ENCODE assay signal across 9 cellular contexts in the genomic region with DNA sequence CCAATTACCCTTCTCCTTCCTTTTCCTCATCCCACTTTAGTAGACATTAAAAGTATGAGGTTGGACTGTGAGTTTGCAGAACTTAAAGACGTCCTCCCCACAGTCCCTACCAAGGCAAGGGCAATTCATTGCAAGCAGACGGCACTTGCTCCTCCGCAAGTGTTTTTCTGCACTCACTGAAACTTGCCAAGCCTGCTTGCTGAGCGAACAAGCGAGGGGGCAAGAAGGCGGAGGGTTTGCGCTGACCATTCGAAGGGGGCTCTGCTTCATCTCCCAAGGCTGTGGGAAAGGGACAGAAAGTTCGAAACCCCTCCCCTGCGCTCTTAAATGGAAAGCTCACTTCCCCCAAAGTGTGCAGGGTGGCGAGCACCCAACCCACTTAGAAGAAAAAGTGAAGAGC. TPM values are rescaled to one million over a fixed set of nuclear protein-coding genes. Genes with fewer than 3 reads are reported as not detected.
DNase-seq lines count a peak whose midpoint lies in the region; FAIRE-seq and TF ChIP-seq lines count a peak whose summit lies in the region.
"Had no signal": no experiment of that assay in that cellular context is flagged by ENCODE, and none has a peak within 500 bp of the region (broad histone marks: within the 10 kb centered on the region; RNA-seq: fewer than 3 reads in every experiment).

No MANE protein-coding gene starts in this region.

- H3K27me3 ChIP-seq in brain microvascular endothelial cell (replicated peaks), result no peaks in the 10 kb centered on the region
- H3K27me3 ChIP-seq in skeletal muscle tissue (ENCODE audit: control insufficient read depth in 3 of 3, insufficient read depth in 3 of 3, low read length in 3 of 3), result peaks cover 0 to 13% (median 10%) of the 10 kb centered on the region in 3 donors

- CTCF ChIA-PET in HEK293 (lab: Yijun Ruan, JAX), result interaction anchor here (1.0 to 5.4 kb wide), 3 partner anchors 18 to 429 kb away, joined by 3 to 45 read pairs (median 4); no protein-coding TSS in a partner anchor

- H3K4me3 ChIP-seq in HEK293 (ENCODE audit: low read depth, low read length) (peak overlapping the region; percentile 62), brain microvascular endothelial cell (ENCODE audit: low read depth, low read length) (peak overlapping the region; percentile 69), skeletal muscle tissue (ENCODE audit: low read length in 3 of 3) (peak overlapping the region; percentile 47 to 78 (median 63))

- FAIRE-seq in GM12892 (lab: Jason Lieb, UNC), result no peak

- H3K4me1 ChIP-seq in HEK293 (ENCODE audit: control insufficient read depth, insufficient read depth, low read length) (no peaks in the 10 kb centered on the region), skeletal muscle tissue (ENCODE audit: control insufficient read depth in 3 of 3, insufficient read depth in 3 of 3, low read length in 3 of 3) (peaks cover 3 to 17% (median 9%) of the 10 kb centered on the region in 3 donors)

- H3K9ac ChIP-seq in skeletal muscle tissue (ENCODE audit: low read depth in 1 of 3, low read length in 3 of 3), result no peak overlapping the region

- no peak for TF ChIP-seq POLR2A in GM12892 (IDR thresholded peaks at IDR 0.05; ENCODE audit: low read depth, low read length)

- H3K9me3 ChIP-seq in HEK293 (ENCODE audit: control insufficient read depth, insufficient read depth, low read depth, low read length) (no peaks in the 10 kb centered on the region), skeletal muscle tissue (ENCODE audit: control insufficient read depth in 3 of 3, low read length in 3 of 3) (no peaks in the 10 kb centered on the region)

- no peaks in the 10 kb centered on the region for H3K36me3 ChIP-seq in HEK293 (ENCODE audit: control insufficient read depth in 2 of 2, insufficient read depth in 1 of 2, low read length in 2 of 2)
- no peaks in the 10 kb centered on the region for H3K36me3 ChIP-seq in brain microvascular endothelial cell (replicated peaks)
- H3K36me3 ChIP-seq in skeletal muscle tissue (ENCODE audit: control insufficient read depth in 3 of 3, insufficient read depth in 3 of 3, low read length in 3 of 3), result no peaks in the 10 kb centered on the region

- DNase-seq in brain microvascular endothelial cell, result no peak
- DNase-seq in islet precursor cell, result peak; percentile 65
- no peak for DNase-seq in ACHN
- no peak for DNase-seq in GM12892 (ENCODE audit: insufficient read length)
- no peak for DNase-seq in NCI-H2196 (lab: John Stamatoyannopoulos, UW; ENCODE audit: unreplicated experiment)
- DNase-seq in NCI-H1436 treated with DMSO at 0.1 percent for 48 hours (lab: John Stamatoyannopoulos, UW), result no peak
- DNase-seq: activated CD8-positive, alpha-beta memory T cell treated with anti-CD3 and anti-CD28 coated beads, Interleukin-2, amount 50 U/mL, for 4 hours had no signal

- TF ChIP-seq CTCF in HEK293 (tag by site-specific recombination; IDR thresholded peaks at IDR 0.05) (no peak), brain microvascular endothelial cell (IDR thresholded peaks at IDR 0.05; ENCODE audit: low read depth, low read length, missing control alignments) (no peak)

- POLR2A ChIA-PET in HEK293 (lab: Yijun Ruan, JAX), result interaction anchor here (0.5 to 2.5 kb wide), 4 partner anchors 13 to 1283 kb away, joined by 3 to 11 read pairs (median 3); no protein-coding TSS in a partner anchor

- H3K27ac ChIP-seq in HEK293 (ENCODE audit: extremely low read depth, low read depth, low read length) (peak overlapping the region; percentile 89), brain microvascular endothelial cell (peak overlapping the region; percentile 73), skeletal muscle tissue (ENCODE audit: low read depth, low read length) (no peak overlapping the region)

- in situ Hi-C loops in brain microvascular endothelial cell (cut with HindIII; ENCODE audit: low pct_ligation_motif_present, low sequenced_read_pairs), result no loop called here
- in situ Hi-C loops in ACHN (cut with HindIII; ENCODE audit: low pct_ligation_motif_present, low pct_unique_long_range_greater_than_20kb, low sequenced_read_pairs), result no loop called here

TF ChIP-seq in HEK293, 187 proteins besides CTCF, POLR2A, EP300 and RAD21:
- no peak for TF ChIP-seq ZNF776 (tag by site-specific recombination; IDR thresholded peaks at IDR 0.05; ENCODE audit: borderline replicate concordance)
- 0 out of 2 replicates have a peak, but pooled peaks have one; percentile 12 for TF ChIP-seq PRDM1 (tag by site-specific recombination; IDR thresholded peaks at IDR 0.05)
- TF ChIP-seq ZEB2 (tag by site-specific recombination; IDR thresholded peaks at IDR 0.05), result no peak

RNA-seq across cellular contexts. Expression of gene MID1, which starts 1.5 kb away (rescaled TPM):
- total RNA-seq in skeletal muscle tissue, result 17.7 TPM
- 0.19 TPM for polyA plus RNA-seq in GM12892 (2012; ENCODE audit: missing spikeins)
